ENCODE assay signal across 9 cellular contexts in the genomic region with DNA sequence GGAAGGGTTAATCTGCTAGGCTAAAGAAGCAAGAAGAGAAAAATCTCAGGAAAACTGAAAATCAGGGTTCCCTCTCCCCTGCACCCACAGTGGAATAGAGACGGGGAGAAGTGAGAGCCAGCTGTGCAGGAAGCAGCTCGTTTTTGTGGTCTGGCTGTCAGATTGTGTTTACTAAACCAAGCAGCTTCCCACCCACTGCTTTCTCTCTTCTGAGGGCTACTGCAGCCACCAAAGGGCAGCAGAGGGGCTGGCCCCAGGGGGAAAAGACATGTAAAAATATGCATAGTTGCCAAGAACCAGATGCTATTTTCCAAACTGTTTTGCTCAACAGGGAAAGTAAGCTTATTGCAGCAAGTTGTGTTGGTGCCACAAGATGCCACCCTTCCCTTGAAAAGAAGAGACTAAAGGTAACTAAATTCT.
DNase-seq lines count a peak whose midpoint lies in the region; ATAC-seq and TF ChIP-seq lines count a peak whose summit lies in the region.
"Had no signal": no experiment of that assay in that cellular context is flagged by ENCODE, and none has a peak within 500 bp of the region (broad histone marks: within the 10 kb centered on the region; RNA-seq: fewer than 3 reads in every experiment).

No MANE protein-coding gene starts in this region.

- peaks cover 4% of the 10 kb centered on the region for H3K27me3 Mint-ChIP-seq in brain

- peak overlapping the region in 2 of 5 experiments; percentile 10 to 36 for H3K4me3 Mint-ChIP-seq in brain
- H3K4me3 Mint-ChIP-seq: activated naive CD8-positive, alpha-beta T cell treated with anti-CD3 and anti-CD28 coated beads, Interleukin-2, amount 10 ng/mL, durations not matched to agents 7 days and 5 days had no signal

- H3K9me3 ChIP-seq in thymus (ENCODE audit: control insufficient read depth) (no peaks in the 10 kb centered on the region), tibial artery (no peaks in the 10 kb centered on the region)

- ATAC-seq in GM19324 (IDR thresholded peaks at IDR 0.05; ENCODE audit: low FRiP score, unreplicated experiment) (peak; percentile 84), HG03175 (IDR thresholded peaks at IDR 0.05; ENCODE audit: unreplicated experiment) (peak; percentile 83)

- peaks cover 15% of the 10 kb centered on the region for H3K4me1 Mint-ChIP-seq in brain

- no peaks in the 10 kb centered on the region for H3K9me3 Mint-ChIP-seq in brain
- H3K9me3 Mint-ChIP-seq: activated naive CD8-positive, alpha-beta T cell treated with anti-CD3 and anti-CD28 coated beads, Interleukin-2, amount 10 ng/mL, durations not matched to agents 7 days and 5 days had no signal

- H3K36me3 ChIP-seq in thymus (ENCODE audit: control insufficient read depth, insufficient read depth) (no peaks in the 10 kb centered on the region), tibial artery (no peaks in the 10 kb centered on the region)

- peak overlapping the region in 3 of 5 experiments; percentile 9 to 35 (median 23) for H3K27ac Mint-ChIP-seq in brain
- H3K27ac Mint-ChIP-seq: activated naive CD8-positive, alpha-beta T cell treated with anti-CD3 and anti-CD28 coated beads, Interleukin-2, amount 10 ng/mL, durations not matched to agents 7 days and 5 days had no signal

- intact Hi-C loops in tibial artery (cut with DNase I; ENCODE audit: low total_unique reads) = no loop called here

- H3K27ac ChIP-seq in thymus (ENCODE audit: low read depth) (peak overlapping the region; percentile 54), tibial artery (no peak overlapping the region)

- H3K36me3 Mint-ChIP-seq in brain = no peaks in the 10 kb centered on the region
- H3K36me3 Mint-ChIP-seq: activated naive CD8-positive, alpha-beta T cell treated with anti-CD3 and anti-CD28 coated beads, Interleukin-2, amount 10 ng/mL, durations not matched to agents 7 days and 5 days had no signal

- H3K27me3 ChIP-seq in thymus (ENCODE audit: control insufficient read depth, insufficient read depth) = no peaks in the 10 kb centered on the region
- H3K27me3 ChIP-seq in tibial artery = no peaks in the 10 kb centered on the region

- WGBS in thymus = 1% methylated on average over 2 of the region's 2 CpGs

- DNase-seq in AG10803 (ENCODE audit: low read depth) = peak; percentile 96
- no peak for DNase-seq in NCI-H128 (lab: John Stamatoyannopoulos, UW; ENCODE audit: unreplicated experiment)
- DNase-seq in 8988T = no peak
- DNase-seq in tibial artery = no peak
- DNase-seq: activated naive CD8-positive, alpha-beta T cell treated with anti-CD3 and anti-CD28 coated beads, Interleukin-2, amount 10 ng/mL, durations not matched to agents 7 days and 5 days had no signal

- H3K4me1 ChIP-seq in thymus (ENCODE audit: control insufficient read depth, insufficient read depth, low read length) (peaks cover 15% of the 10 kb centered on the region), tibial artery (peaks cover 0 to 11% (median 8%) of the 10 kb centered on the region in 4 donors)

- TF ChIP-seq CTCF in AG10803 (conservative IDR thresholded peaks at IDR 0.05; ENCODE audit: low read length) (peak; percentile 53), brain (conservative IDR thresholded peaks at IDR 0.05) (no peak), tibial artery (IDR thresholded peaks at IDR 0.05) (no peak)

- peak overlapping the region; percentile 11; the same call in 1 of the 2 replicates for H3K4me3 ChIP-seq in AG10803 (ENCODE audit: low read length)
- peak overlapping the region; percentile 31 for H3K4me3 ChIP-seq in thymus (ENCODE audit: low read length)
- H3K4me3 ChIP-seq in tibial artery = peak overlapping the region in 1 of 2 donors; percentile 0
